35 cellular contexts compared by ENCODE assay signal in genomic region chr9:36846621-36847020, GRCh38.
"Had no signal": no experiment of that assay in that cellular context is flagged by ENCODE, and none has a peak within 500 bp of the region (broad histone marks: within the 10 kb centered on the region; RNA-seq: fewer than 3 reads in every experiment).

No MANE protein-coding gene starts in this region.

- ATAC-seq: activated CD4-positive, alpha-beta T cell treated with anti-CD3 and anti-CD28 coated beads for 36 hours; activated CD8-positive, alpha-beta memory T cell treated with anti-CD3 and anti-CD28 coated beads, Interleukin-2, amount 10 ng/mL, durations not matched to agents 7 days and 5 days; activated CD8-positive, alpha-beta T cell treated with anti-CD3 and anti-CD28 coated beads, Interleukin-2, amount 10 ng/mL, durations not matched to agents 7 days and 5 days; activated naive CD8-positive, alpha-beta T cell treated with anti-CD3 and anti-CD28 coated beads, Interleukin-2, amount 50 U/mL, for 24 hours; esophagus mucosa; WTC11 had no signal

- H3K9me3 Mint-ChIP-seq: activated CD4-positive, alpha-beta memory T cell treated with anti-CD3 and anti-CD28 coated beads for 36 hours; activated CD4-positive, alpha-beta T cell treated with anti-CD3 and anti-CD28 coated beads, Interleukin-2, amount 10 ng/mL, durations not matched to agents 24 days and 14 days; activated naive CD4-positive, alpha-beta T cell treated with anti-CD3 and anti-CD28 coated beads for 36 hours; activated naive CD4-positive, alpha-beta T cell treated with anti-CD3 and anti-CD28 coated beads, Interleukin-2, amount 50 U/mL, for 24 hours; activated naive CD8-positive, alpha-beta T cell treated with anti-CD3 and anti-CD28 coated beads for 36 hours; activated naive CD8-positive, alpha-beta T cell treated with anti-CD3 and anti-CD28 coated beads, Interleukin-2, amount 50 U/mL, for 24 hours; activated T-helper 1 cell treated with anti-CD3 and anti-CD28 coated beads, Interleukin-12 subunit alpha, Interleukin-12 subunit beta, Interleukin-2, Interleukin-4 antibody, amounts not matched to agents 30 ng/mL and 10 ng/mL and 1 ng/mL, durations not matched to agents 14 hours and 24 hours and 36 hours; activated T-helper 2 cell treated with anti-CD3 and anti-CD28 coated beads, Interferon-gamma antibody, Interleukin-2, Interleukin-4, amounts not matched to agents 10 μg/mL and 5 μg/mL and 100 μg/mL, durations not matched to agents 14 hours and 24 hours and 36 hours; dendritic cell treated with granulocyte-macrophage colony-stimulating factor and Interleukin-4, amounts not matched to agents 40 ng/mL and 50 ng/mL, for 4 days; endodermal cell; WTC11 had no signal

- H3K4me1 Mint-ChIP-seq: activated CD4-positive, alpha-beta T cell treated with anti-CD3 and anti-CD28 coated beads for 36 hours; activated CD4-positive, alpha-beta T cell treated with anti-CD3 and anti-CD28 coated beads, Interleukin-2, amount 10 ng/mL, durations not matched to agents 24 days and 14 days; activated CD8-positive, alpha-beta memory T cell treated with anti-CD3 and anti-CD28 coated beads, Interleukin-2, amount 10 ng/mL, durations not matched to agents 7 days and 5 days; activated naive CD4-positive, alpha-beta T cell treated with anti-CD3 and anti-CD28 coated beads, Interleukin-2, amount 50 U/mL, for 24 hours; activated naive CD8-positive, alpha-beta T cell treated with anti-CD3 and anti-CD28 coated beads for 36 hours; activated naive CD8-positive, alpha-beta T cell treated with anti-CD3 and anti-CD28 coated beads, Interleukin-2, amount 50 U/mL, for 24 hours had no signal

- H3K4me3 ChIP-seq: adrenal gland, ascending aorta, breast epithelium, cardiac muscle cell, coronary artery, dorsolateral prefrontal cortex had no signal

- DNase-seq: activated CD4-positive, alpha-beta memory T cell treated with anti-CD3 and anti-CD28 coated beads for 36 hours; activated CD4-positive, alpha-beta T cell treated with anti-CD3 and anti-CD28 coated beads for 36 hours; activated CD4-positive, alpha-beta T cell treated with anti-CD3 and anti-CD28 coated beads, Interleukin-2, amount 10 ng/mL, durations not matched to agents 24 days and 14 days; activated CD4-positive, CD25-positive, alpha-beta regulatory T cell treated with anti-CD3 and anti-CD28 coated beads, Interleukin-2, amount 50 U/mL, for 72 hours; activated CD8-positive, alpha-beta memory T cell treated with anti-CD3 and anti-CD28 coated beads, Interleukin-2, amount 10 ng/mL, durations not matched to agents 7 days and 5 days; activated CD8-positive, alpha-beta memory T cell treated with anti-CD3 and anti-CD28 coated beads, Interleukin-2, amount 50 U/mL, for 4 hours; activated CD8-positive, alpha-beta T cell treated with anti-CD3 and anti-CD28 coated beads, Interleukin-2, amount 10 ng/mL, durations not matched to agents 7 days and 5 days; activated effector memory CD4-positive, alpha-beta T cell treated with anti-CD3 and anti-CD28 coated beads, Interleukin-2, amount 50 U/mL, for 16 hours; activated naive CD4-positive, alpha-beta T cell treated with anti-CD3 and anti-CD28 coated beads for 36 hours; activated naive CD8-positive, alpha-beta T cell treated with anti-CD3 and anti-CD28 coated beads for 36 hours; activated naive CD8-positive, alpha-beta T cell treated with anti-CD3 and anti-CD28 coated beads, Interleukin-2, amount 50 U/mL, for 24 hours; activated T-cell treated with anti-CD3 and anti-CD28 coated beads, Interleukin-2, amount 50 U/mL, for 1 hour; activated T-cell treated with anti-CD3 and anti-CD28 coated beads, Interleukin-2, amount 50 U/mL, for 48 hours; adrenal gland; amygdala; central memory CD4-positive, alpha-beta T cell; cerebellar nuclear complex; dorsolateral prefrontal cortex; effector memory CD4-positive, alpha-beta T cell; endodermal cell; foreskin fibroblast; head of caudate nucleus; T-helper 2 cell had no signal

- H3K4me3 Mint-ChIP-seq: activated CD4-positive, alpha-beta memory T cell treated with anti-CD3 and anti-CD28 coated beads for 36 hours; activated CD4-positive, alpha-beta T cell treated with anti-CD3 and anti-CD28 coated beads for 36 hours; activated CD4-positive, alpha-beta T cell treated with anti-CD3 and anti-CD28 coated beads, Interleukin-2, amount 10 ng/mL, durations not matched to agents 24 days and 14 days; activated CD8-positive, alpha-beta memory T cell treated with anti-CD3 and anti-CD28 coated beads, Interleukin-2, amount 10 ng/mL, durations not matched to agents 7 days and 5 days; activated CD8-positive, alpha-beta T cell treated with anti-CD3 and anti-CD28 coated beads, Interleukin-2, amount 10 ng/mL, durations not matched to agents 7 days and 5 days; activated naive CD4-positive, alpha-beta T cell treated with anti-CD3 and anti-CD28 coated beads for 36 hours; activated naive CD4-positive, alpha-beta T cell treated with anti-CD3 and anti-CD28 coated beads, Interleukin-2, amount 50 U/mL, for 24 hours; activated naive CD8-positive, alpha-beta T cell treated with anti-CD3 and anti-CD28 coated beads for 36 hours; activated naive CD8-positive, alpha-beta T cell treated with anti-CD3 and anti-CD28 coated beads, Interleukin-2, amount 50 U/mL, for 24 hours; activated T-helper 1 cell treated with anti-CD3 and anti-CD28 coated beads, Interleukin-12 subunit alpha, Interleukin-12 subunit beta, Interleukin-2, Interleukin-4 antibody, amounts not matched to agents 30 ng/mL and 10 ng/mL and 1 ng/mL, durations not matched to agents 14 hours and 24 hours and 36 hours; brain; dendritic cell treated with granulocyte-macrophage colony-stimulating factor and Interleukin-4, amounts not matched to agents 40 ng/mL and 50 ng/mL, for 4 days; endodermal cell; WTC11 had no signal

- H3K27me3 ChIP-seq: adrenal gland, ascending aorta, cardiac muscle cell had no signal

- H3K27ac ChIP-seq: adrenal gland, ascending aorta, breast epithelium, cardiac muscle cell, coronary artery, dorsolateral prefrontal cortex, VCaP had no signal

- H3K27me3 Mint-ChIP-seq: activated CD4-positive, alpha-beta memory T cell treated with anti-CD3 and anti-CD28 coated beads for 36 hours; activated CD4-positive, alpha-beta T cell treated with anti-CD3 and anti-CD28 coated beads, Interleukin-2, amount 10 ng/mL, durations not matched to agents 24 days and 14 days; activated naive CD4-positive, alpha-beta T cell treated with anti-CD3 and anti-CD28 coated beads, Interleukin-2, amount 50 U/mL, for 24 hours; activated naive CD8-positive, alpha-beta T cell treated with anti-CD3 and anti-CD28 coated beads for 36 hours; activated naive CD8-positive, alpha-beta T cell treated with anti-CD3 and anti-CD28 coated beads, Interleukin-2, amount 50 U/mL, for 24 hours had no signal

- H3K36me3 Mint-ChIP-seq: activated CD4-positive, alpha-beta memory T cell treated with anti-CD3 and anti-CD28 coated beads for 36 hours; activated CD8-positive, alpha-beta memory T cell treated with anti-CD3 and anti-CD28 coated beads, Interleukin-2, amount 10 ng/mL, durations not matched to agents 7 days and 5 days; activated naive CD4-positive, alpha-beta T cell treated with anti-CD3 and anti-CD28 coated beads, Interleukin-2, amount 50 U/mL, for 24 hours; activated naive CD8-positive, alpha-beta T cell treated with anti-CD3 and anti-CD28 coated beads for 36 hours; brain; WTC11 had no signal

- H3K27ac Mint-ChIP-seq: activated CD4-positive, alpha-beta memory T cell treated with anti-CD3 and anti-CD28 coated beads for 36 hours; activated CD4-positive, alpha-beta T cell treated with anti-CD3 and anti-CD28 coated beads for 36 hours; activated CD4-positive, alpha-beta T cell treated with anti-CD3 and anti-CD28 coated beads, Interleukin-2, amount 10 ng/mL, durations not matched to agents 24 days and 14 days; activated CD8-positive, alpha-beta memory T cell treated with anti-CD3 and anti-CD28 coated beads, Interleukin-2, amount 10 ng/mL, durations not matched to agents 7 days and 5 days; activated CD8-positive, alpha-beta T cell treated with anti-CD3 and anti-CD28 coated beads, Interleukin-2, amount 10 ng/mL, durations not matched to agents 7 days and 5 days; activated naive CD4-positive, alpha-beta T cell treated with anti-CD3 and anti-CD28 coated beads for 36 hours; activated naive CD4-positive, alpha-beta T cell treated with anti-CD3 and anti-CD28 coated beads, Interleukin-2, amount 50 U/mL, for 24 hours; activated naive CD8-positive, alpha-beta T cell treated with anti-CD3 and anti-CD28 coated beads for 36 hours; activated naive CD8-positive, alpha-beta T cell treated with anti-CD3 and anti-CD28 coated beads, Interleukin-2, amount 50 U/mL, for 24 hours; activated T-helper 1 cell treated with anti-CD3 and anti-CD28 coated beads, Interleukin-12 subunit alpha, Interleukin-12 subunit beta, Interleukin-2, Interleukin-4 antibody, amounts not matched to agents 30 ng/mL and 10 ng/mL and 1 ng/mL, durations not matched to agents 14 hours and 24 hours and 36 hours; activated T-helper 2 cell treated with anti-CD3 and anti-CD28 coated beads, Interferon-gamma antibody, Interleukin-2, Interleukin-4, amounts not matched to agents 10 μg/mL and 5 μg/mL and 100 μg/mL, durations not matched to agents 14 hours and 24 hours and 36 hours; brain; dendritic cell treated with granulocyte-macrophage colony-stimulating factor and Interleukin-4, amounts not matched to agents 40 ng/mL and 50 ng/mL, for 4 days; endodermal cell; WTC11 had no signal

- H3K36me3 ChIP-seq: adrenal gland, ascending aorta, breast epithelium, cardiac muscle cell had no signal

- H3K9me3 ChIP-seq: adrenal gland, ascending aorta, breast epithelium had no signal

- H3K4me1 ChIP-seq: adrenal gland, ascending aorta, breast epithelium had no signal
